ENCODE assay signal across 17 cellular contexts in the genomic region with DNA sequence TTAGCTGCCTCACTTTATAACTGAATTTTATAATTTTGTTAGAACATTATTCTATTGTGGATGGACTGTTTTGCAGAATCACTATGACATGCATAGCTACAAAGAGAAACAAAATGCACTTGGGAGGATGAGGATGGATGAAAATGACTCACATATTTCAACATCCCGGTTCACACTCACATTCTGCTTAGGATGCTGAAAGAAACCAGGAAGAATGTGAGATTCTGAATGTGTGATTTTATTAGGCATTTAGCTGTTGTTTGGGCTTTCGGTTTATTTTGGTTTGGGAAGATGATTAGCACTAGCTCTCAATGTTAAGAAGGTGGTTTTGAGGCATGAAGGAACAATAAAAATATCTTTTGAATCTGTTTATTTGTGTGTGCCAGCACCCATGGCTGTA.
A peak's percentile ranks its signal among the peaks of the same experiment; 100 is the strongest.
DNase-seq lines count a peak whose midpoint lies in the region; ATAC-seq and TF ChIP-seq lines count a peak whose summit lies in the region.
"Had no signal": no experiment of that assay in that cellular context is flagged by ENCODE, and none has a peak within 500 bp of the region (broad histone marks: within the 10 kb centered on the region; RNA-seq: fewer than 3 reads in every experiment).

No MANE protein-coding gene starts in this region.

- H3K56ac ChIP-seq in IMR-90 (ENCODE audit: extremely low read depth, insufficient read depth, low read length) = no peak overlapping the region

- H3K4me3 ChIP-seq in IMR-90 (ENCODE audit: insufficient read depth, low read depth, low read length) (no peak overlapping the region), choroid plexus epithelial cell (ENCODE audit: low read depth, low read length) (no peak overlapping the region)
- H3K4me3 ChIP-seq: Peyer's patch, prostate gland, suprapubic skin had no signal

- BruUV-seq in IMR-90 (replicated peaks; lab: Mats Ljungman, UMichigan) = no TSS peak

- ATAC-seq in IMR-90 (ENCODE audit: low read depth) (no peak), left lobe of liver (no peak)
- ATAC-seq: HepG2, left ventricle myocardium superior had no signal

- H3K27ac ChIP-seq in IMR-90 (ENCODE audit: insufficient read depth, low read length) = no peak overlapping the region
- H3K27ac ChIP-seq: Peyer's patch, prostate gland, suprapubic skin had no signal

- H3K4me2 ChIP-seq in IMR-90 (ENCODE audit: low read depth, low read length) = no peak overlapping the region

- no peaks in the 10 kb centered on the region for H3K36me3 ChIP-seq in IMR-90 (ENCODE audit: control insufficient read depth, insufficient read depth, low read length)
- H3K36me3 ChIP-seq: Peyer's patch, prostate gland, suprapubic skin had no signal

- POLR2A ChIA-PET in IMR-90 (lab: Charles Lee; ENCODE audit: unreplicated experiment) = no interaction called here

- intact Hi-C loops in IMR-90 (cut with micrococcal nuclease) = loop anchor here (5.0 kb wide), 1 partner anchor 1609 kb away; no protein-coding TSS in a partner anchor

- peaks cover 2% of the 10 kb centered on the region; the same call in 1 of the 2 replicates for H3K27me3 ChIP-seq in IMR-90 (ENCODE audit: control insufficient read depth, insufficient read depth, low read length)
- H3K27me3 ChIP-seq: Peyer's patch, suprapubic skin had no signal

- no peak overlapping the region for H4K91ac ChIP-seq in IMR-90 (ENCODE audit: insufficient read depth, low read depth, low read length)

- H3K4me1 ChIP-seq in IMR-90 (ENCODE audit: control insufficient read depth, insufficient read depth, low read length) = no peaks in the 10 kb centered on the region
- H3K4me1 ChIP-seq: Peyer's patch, prostate gland, suprapubic skin had no signal

- no peaks in the 10 kb centered on the region for H3K9me1 ChIP-seq in IMR-90 (ENCODE audit: insufficient read depth, low read length)

- H3K23ac ChIP-seq in IMR-90 (ENCODE audit: low read depth, low read length) = no peak overlapping the region

- CTCF ChIA-PET in IMR-90 (lab: Yijun Ruan, JAX) = interaction anchor here (1.0 to 1.4 kb wide), 3 partner anchors 11 to 521 kb away, joined by 3 read pairs; no protein-coding TSS in a partner anchor

- no peak overlapping the region for H3K18ac ChIP-seq in IMR-90 (ENCODE audit: low read depth, low read length)

- in situ Hi-C loops in IMR-90 (cut with MboI; ENCODE audit: low sequenced_read_pairs) = no loop called here

- H2BK120ac ChIP-seq in IMR-90 (ENCODE audit: low read depth, low read length) = no peak overlapping the region

- no peak for TF ChIP-seq RAD21 in IMR-90 (IDR thresholded peaks at IDR 0.05; ENCODE audit: low read length)

- no peaks in the 10 kb centered on the region for H3K79me1 ChIP-seq in IMR-90 (ENCODE audit: low read depth in 1 of 2, low read length in 2 of 2)

- H4K20me1 ChIP-seq in IMR-90 (ENCODE audit: insufficient read depth, low read length) = no peaks in the 10 kb centered on the region

- H3K14ac ChIP-seq in IMR-90 (replicated peaks; ENCODE audit: low read depth, low read length) = no peak overlapping the region

- H2AK9ac ChIP-seq in IMR-90 (replicated peaks; ENCODE audit: low read depth, low read length, poor library complexity) = no peak overlapping the region

- no peak overlapping the region for H2BK20ac ChIP-seq in IMR-90 (ENCODE audit: low read depth, low read length)

- H2AFZ ChIP-seq in IMR-90 (replicated peaks; ENCODE audit: low read length, poor library complexity) = no peak overlapping the region

- H2AK5ac ChIP-seq in IMR-90 (ENCODE audit: low read depth, low read length) = no peak overlapping the region

- TF ChIP-seq POLR2A in IMR-90 (IDR thresholded peaks at IDR 0.05; ENCODE audit: low read depth, low read length) = no peak

- WGBS in IMR-90 (ENCODE audit: extremely low coverage in 2 of 2, insufficient read length in 1 of 2), 2 experiments = no CpG with 5 or more reads among the region's 2 CpGs

- dilution Hi-C loops in IMR-90 (cut with HindIII; ENCODE audit: low sequenced_read_pairs, unreplicated experiment) = no loop called here

- H3K9me3 ChIP-seq in IMR-90 (ENCODE audit: control insufficient read depth, insufficient read depth, low read length) = no peaks in the 10 kb centered on the region
- H3K9me3 ChIP-seq: Peyer's patch, prostate gland, suprapubic skin had no signal

- no peak overlapping the region for H2BK15ac ChIP-seq in IMR-90 (ENCODE audit: low read depth, low read length)

- H3K4ac ChIP-seq in IMR-90 (ENCODE audit: low read depth, low read length) = no peak overlapping the region

- no peak overlapping the region for H3K9ac ChIP-seq in IMR-90 (ENCODE audit: low read depth, low read length)

- H4K8ac ChIP-seq in IMR-90 (ENCODE audit: low read depth in 2 of 2, low read length in 2 of 2) = no peak overlapping the region

- no peak overlapping the region for H2BK5ac ChIP-seq in IMR-90 (ENCODE audit: low read depth, low read length, poor library complexity, severe bottlenecking)

- no peak overlapping the region for H4K5ac ChIP-seq in IMR-90 (ENCODE audit: low read depth, low read length)

- no peak for TF ChIP-seq CTCF in IMR-90 (conservative IDR thresholded peaks at IDR 0.05; ENCODE audit: low read depth, low read length)
- no peak for TF ChIP-seq CTCF in choroid plexus epithelial cell (conservative IDR thresholded peaks at IDR 0.05; ENCODE audit: low read depth, low read length)

- DNase-seq in EL (peak; percentile 16), IMR-90 (peak; percentile 23), choroid plexus epithelial cell (ENCODE audit: low read depth) (peak; percentile 48), myocyte (ENCODE audit: low read depth) (peak; percentile 6), NAMALWA (ENCODE audit: low spot score) (no peak), left lobe of liver (ENCODE audit: low spot score) (no peak)
- DNase-seq in central memory CD4-positive, alpha-beta T cell = no peak
- DNase-seq: activated CD4-positive, CD25-positive, alpha-beta regulatory T cell treated with anti-CD3 and anti-CD28 coated beads, Interleukin-2, amount 50 U/mL, for 72 hours; activated CD8-positive, alpha-beta memory T cell treated with anti-CD3 and anti-CD28 coated beads, Interleukin-2, amount 50 U/mL, for 4 hours; activated naive CD4-positive, alpha-beta T cell treated with anti-CD3 and anti-CD28 coated beads, Interleukin-2, amount 50 U/mL, for 16 hours; left ventricle myocardium superior; naive B cell; Peyer's patch; SW 1271 had no signal

TF ChIP-seq in IMR-90, 13 proteins besides CTCF, POLR2A, EP300 and RAD21:
- no peak for TF ChIP-seq RFX5 (IDR thresholded peaks at IDR 0.05; ENCODE audit: low read depth, low read length)
- no peak for TF ChIP-seq MAZ (IDR thresholded peaks at IDR 0.05; ENCODE audit: borderline replicate concordance, low read depth, low read length)
- TF ChIP-seq NFE2L2 (IDR thresholded peaks at IDR 0.05; ENCODE audit: low read depth, low read length) = 0 out of 2 replicates have a peak, but pooled peaks have one; percentile 17
- no peak for TF ChIP-seq FOS (IDR thresholded peaks at IDR 0.05; ENCODE audit: low read depth, low read length)
- TF ChIP-seq CHD1 (IDR thresholded peaks at IDR 0.05; ENCODE audit: low read depth, low read length) = no peak

Comparison
In these comparisons a context has a peak if more than half of its experiments do, and no peak if none do; other contexts are left out.
1. DNase-seq: peak in EL (single experiment), IMR-90 (single experiment), choroid plexus epithelial cell (single experiment) and myocyte (single experiment); none in NAMALWA (single experiment), central memory CD4-positive, alpha-beta T cell (single experiment) and left lobe of liver (single experiment).